In genomic region chr7:97357459-97357858, GRCh38 we compare ENCODE assay signal across 17 cellular contexts.
DNase-seq lines count a peak whose midpoint lies in the region; ATAC-seq and TF ChIP-seq lines count a peak whose summit lies in the region.
"Had no signal": no experiment of that assay in that cellular context is flagged by ENCODE, and none has a peak within 500 bp of the region (broad histone marks: within the 10 kb centered on the region; RNA-seq: fewer than 3 reads in every experiment).

No MANE protein-coding gene starts in this region.

- POLR2A ChIA-PET in A673 (lab: Charles Lee; ENCODE audit: low non-redundant PET) = no interaction called here

- no peaks in the 10 kb centered on the region for H3K9me3 ChIP-seq in OCI-LY3 (ENCODE audit: insufficient read depth, low read length)
- H3K9me3 ChIP-seq in A673 (ENCODE audit: low read depth, low read length, poor library complexity, severe bottlenecking) = no peaks in the 10 kb centered on the region
- H3K9me3 ChIP-seq in gastrocnemius medialis = no peaks in the 10 kb centered on the region
- H3K9me3 ChIP-seq: Caco-2 had no signal

- TF ChIP-seq CTCF in OCI-LY3 (IDR thresholded peaks at IDR 0.05; ENCODE audit: low read depth, low read length) = no peak
- TF ChIP-seq CTCF in A673 (conservative IDR thresholded peaks at IDR 0.05; ENCODE audit: low read depth, low read length) = no peak
- no peak for TF ChIP-seq CTCF in gastrocnemius medialis (IDR thresholded peaks at IDR 0.05 in 4 of 5, conservative IDR thresholded peaks at IDR 0.05 in 1 of 5)

- peak; percentile 48 for ATAC-seq in GM18502 (IDR thresholded peaks at IDR 0.05; ENCODE audit: poor library complexity, unreplicated experiment)
- peak; percentile 62 for ATAC-seq in GM21360 (IDR thresholded peaks at IDR 0.05; ENCODE audit: unreplicated experiment)
- peak; percentile 53 for ATAC-seq in HG03039 (IDR thresholded peaks at IDR 0.05; ENCODE audit: unreplicated experiment)
- no peak for ATAC-seq in gastrocnemius medialis
- no peak for ATAC-seq in sciatic nerve
- ATAC-seq: GM23338, HCT116 had no signal

- BruUV-seq in A673 (replicated peaks; lab: Mats Ljungman, UMichigan) = no TSS peak

- CTCF ChIA-PET in A673 (lab: Charles Lee) = no interaction called here

- no peak overlapping the region for H3K9ac ChIP-seq in OCI-LY3 (ENCODE audit: low read length)

- peak overlapping the region; percentile 56 for H3K4me2 ChIP-seq in OCI-LY3 (ENCODE audit: low read length)
- H3K4me2 ChIP-seq: GM23338 had no signal

- no peak for DNase-seq in NCI-H526 (lab: John Stamatoyannopoulos, UW)
- no peak for DNase-seq in A673 (ENCODE audit: low spot score)
- DNase-seq in gastrocnemius medialis = no peak
- DNase-seq in sciatic nerve (ENCODE audit: low spot score) = no peak
- DNase-seq: AML-193; Caco-2; CD4-positive, alpha-beta T cell; HFFc6; Kasumi-1; KG1 had no signal

- H3K4me1 ChIP-seq in OCI-LY3 (ENCODE audit: low read length) (peaks cover 17% of the 10 kb centered on the region), A673 (ENCODE audit: insufficient read depth, low read length, poor library complexity, severe bottlenecking) (no peaks in the 10 kb centered on the region), gastrocnemius medialis (no peaks in the 10 kb centered on the region)
- H3K4me1 ChIP-seq: Caco-2 had no signal

- peaks cover 12% of the 10 kb centered on the region for H3K27me3 ChIP-seq in OCI-LY3 (ENCODE audit: low read depth, low read length)
- no peaks in the 10 kb centered on the region for H3K27me3 ChIP-seq in A673 (replicated peaks; ENCODE audit: insufficient read depth, low read depth, low read length, poor library complexity)
- no peaks in the 10 kb centered on the region for H3K27me3 ChIP-seq in gastrocnemius medialis

- no peak overlapping the region; the same call in 1 of the 2 replicates for H3K4me3 ChIP-seq in OCI-LY3 (ENCODE audit: low read length)
- H3K4me3 ChIP-seq in A673 (ENCODE audit: low read depth, low read length, poor library complexity, severe bottlenecking) = no peak overlapping the region
- H3K4me3 ChIP-seq in gastrocnemius medialis = no peak overlapping the region
- H3K4me3 ChIP-seq: GM23338 had no signal

- in situ Hi-C loops in gastrocnemius medialis (cut with MboI; ENCODE audit: low sequenced_read_pairs in 4 of 4) = no loop called here

- no peak overlapping the region for H2AFZ ChIP-seq in OCI-LY3 (ENCODE audit: low read depth, low read length)
- H2AFZ ChIP-seq: GM23338 had no signal

- no peaks in the 10 kb centered on the region for H3K79me2 ChIP-seq in OCI-LY3 (ENCODE audit: low read length)

- H3K36me3 ChIP-seq in OCI-LY3 (replicated peaks; ENCODE audit: low read depth, low read length) = no peaks in the 10 kb centered on the region
- no peaks in the 10 kb centered on the region for H3K36me3 ChIP-seq in A673 (ENCODE audit: insufficient read depth, low read length, poor library complexity, severe bottlenecking)
- no peaks in the 10 kb centered on the region for H3K36me3 ChIP-seq in gastrocnemius medialis

- no peak for TF ChIP-seq POLR2A in gastrocnemius medialis (IDR thresholded peaks at IDR 0.05)

- H4K20me1 ChIP-seq in OCI-LY3 (ENCODE audit: insufficient read depth, low read length) = no peaks in the 10 kb centered on the region

- H3K27ac ChIP-seq in OCI-LY3 (ENCODE audit: low read length) = no peak overlapping the region
- no peak overlapping the region for H3K27ac ChIP-seq in A673 (ENCODE audit: low read depth, low read length, poor library complexity, severe bottlenecking)
- H3K27ac ChIP-seq in gastrocnemius medialis = no peak overlapping the region
- H3K27ac ChIP-seq: C4-2B had no signal

- intact Hi-C loops in A673 (cut with micrococcal nuclease; ENCODE audit: unreplicated experiment) = no loop called here
- intact Hi-C loops in gastrocnemius medialis (cut with DNase I; ENCODE audit: low total_unique reads) = no loop called here
- intact Hi-C loops in sciatic nerve (cut with DNase I) = no loop called here

Comparison
In these comparisons a context has a peak if more than half of its experiments do, and no peak if none do; other contexts are left out.
1. ATAC-seq: peak in GM18502 (single experiment), GM21360 (single experiment) and HG03039 (single experiment); none in gastrocnemius medialis (0 of 2) and sciatic nerve (single experiment).